7 cellular contexts compared by ENCODE assay signal in genomic region chr10:97731346-97732051, GRCh38. TPM values are rescaled to one million over a fixed set of nuclear protein-coding genes. Genes with fewer than 3 reads are reported as not detected.
DNase-seq lines count a peak whose midpoint lies in the region; ATAC-seq and TF ChIP-seq lines count a peak whose summit lies in the region.

No MANE protein-coding gene starts in this region.

- 67 to 79% (median 71%) methylated on average over 9 of the region's 9 CpGs for WGBS in spleen, 5 donors

- CTCF ChIA-PET in GM10248 (lab: Yijun Ruan, JAX) = interaction anchor here (0.8 to 28.5 kb wide), 13 partner anchors 10 to 163 kb away, joined by 3 to 552 read pairs (median 4); partner anchors contain the start of genes ANKRD2, AVPI1 and MARVELD1

- H3K36me3 ChIP-seq in spleen = no peaks in the 10 kb centered on the region

- DNase-seq in GM10248 (ENCODE audit: extremely low spot score) (peak; percentile 55), NCI-H1048 (lab: John Stamatoyannopoulos, UW) (peak; percentile 40), SW 1271 (lab: John Stamatoyannopoulos, UW) (peak; percentile 4 to 72), astrocyte of the spinal cord (ENCODE audit: low read depth, low spot score) (peak; percentile 70), iPS-NIHi11 (ENCODE audit: low spot score) (peak; percentile 68), spleen (no peak)

- H3K27me3 ChIP-seq in spleen (replicated peaks in 1 of 7) = peaks cover 0 to 5% (median 0%) of the 10 kb centered on the region in 7 donors

- no peak for ATAC-seq in GM18858 (IDR thresholded peaks at IDR 0.05; ENCODE audit: unreplicated experiment)

- in situ Hi-C loops in astrocyte of the spinal cord (cut with HindIII; ENCODE audit: low sequenced_read_pairs) = no loop called here

- H3K9me3 ChIP-seq in spleen = no peaks in the 10 kb centered on the region

- no peak overlapping the region for H3K4me3 ChIP-seq in astrocyte of the spinal cord (ENCODE audit: low read depth, low read length)
- H3K4me3 ChIP-seq in spleen = no peak overlapping the region

- TF ChIP-seq POLR2A in spleen (IDR thresholded peaks at IDR 0.05) = no peak

- peaks cover 0 to 9% (median 1%) of the 10 kb centered on the region in 6 donors for H3K4me1 ChIP-seq in spleen

- POLR2A ChIA-PET in GM10248 (lab: Yijun Ruan, JAX) = no interaction called here

- intact Hi-C loops in spleen (cut with DNase I; ENCODE audit: low total_unique reads) = loop anchor here (5.0 kb wide), 1 partner anchor 54 kb away; no protein-coding TSS in a partner anchor

- TF ChIP-seq CTCF in GM10248 (IDR thresholded peaks at IDR 0.05; ENCODE audit: control extremely low read depth, extremely low read depth, low read depth, missing control alignments) (peak; percentile 79), astrocyte of the spinal cord (IDR thresholded peaks at IDR 0.05; ENCODE audit: low read depth, low read length) (peak; percentile 80), spleen (IDR thresholded peaks at IDR 0.05 in 8 of 11, conservative IDR thresholded peaks at IDR 0.05 in 3 of 11) (peak; percentile 70 to 88 (median 83))

- H3K27ac ChIP-seq in spleen = no peak overlapping the region

RNA-seq across cellular contexts. Expression of gene ZFYVE27, which starts 5.4 kb away (rescaled TPM):
- 10 to 100 TPM; 29.2 to 42.2 (median 34.1) TPM for total RNA-seq in spleen
- polyA plus RNA-seq in spleen = 10 to 100 TPM; 16.8 to 24.7 (median 17.5) TPM

RNA-seq across cellular contexts. Expression of gene MARVELD1, which starts 18.0 kb away (rescaled TPM):
- 10 to 100 TPM; 11.0 to 24.6 (median 17.2) TPM for total RNA-seq in spleen
- 1 to 10 TPM; 3.7 to 7.8 (median 6.4) TPM for polyA plus RNA-seq in spleen

RNA-seq across cellular contexts. Expression of gene SFRP5, which starts 40.3 kb away (rescaled TPM):
- total RNA-seq in spleen = not detected
- 1 to 10 TPM in 1 of 3 donors, under 1 TPM in 1, not detected in 1; 0.09 to 3.6 TPM for polyA plus RNA-seq in spleen

RNA-seq across cellular contexts. Expression of gene AVPI1, which starts 44.5 kb away (rescaled TPM):
- 10 to 100 TPM in 6 of 7 donors, 1 to 10 TPM in 1; 4.8 to 35.8 (median 16.0) TPM for total RNA-seq in spleen
- 10 to 100 TPM in 1 of 3 donors, 1 to 10 TPM in 2; 4.0 to 12.2 (median 6.2) TPM for polyA plus RNA-seq in spleen
